In the genomic region with DNA sequence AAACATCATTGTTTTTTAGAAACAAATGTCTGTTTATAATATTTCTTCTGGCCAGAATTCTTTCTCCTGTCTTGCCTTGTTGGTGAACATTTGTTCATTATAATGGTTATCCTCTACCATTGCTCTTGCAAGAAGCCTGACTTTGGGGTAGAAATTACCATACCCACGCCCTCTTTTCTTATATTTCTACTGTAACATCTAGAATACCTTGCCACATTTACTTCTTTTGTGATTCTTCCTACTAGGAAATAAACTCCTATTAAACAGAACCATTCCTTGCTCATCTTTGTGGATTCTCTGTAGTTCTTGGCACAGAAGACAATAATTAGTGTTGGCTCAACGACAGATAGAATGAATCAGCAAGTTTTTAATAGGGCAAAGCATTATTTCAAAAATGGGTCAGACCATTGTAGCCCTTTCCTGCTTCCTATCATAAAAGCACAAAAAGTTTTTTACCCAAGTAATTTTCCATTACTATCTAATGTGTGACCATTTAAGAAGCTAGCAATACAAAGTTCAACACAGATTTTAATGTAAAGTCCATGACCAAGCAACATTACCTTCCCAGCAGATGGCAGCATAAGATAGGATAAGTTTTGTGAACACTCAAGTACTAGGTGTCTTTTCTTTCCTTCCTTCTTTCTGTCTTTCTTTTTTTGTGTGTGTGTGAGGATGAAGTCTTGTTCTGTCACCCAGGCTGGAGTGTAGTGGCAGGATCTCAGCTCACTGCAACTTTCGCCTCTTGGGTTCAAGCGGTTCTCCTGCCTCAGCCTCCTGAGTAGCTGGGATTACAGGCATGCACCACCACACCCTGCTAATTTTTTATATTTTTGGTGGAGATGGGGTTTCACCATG, we compare ENCODE assay signal across 8 cellular contexts.
DNase-seq lines count a peak whose midpoint lies in the region; ATAC-seq, FAIRE-seq and TF ChIP-seq lines count a peak whose summit lies in the region.

No MANE protein-coding gene starts in this region.

- intact Hi-C loops in colonic mucosa (cut with DNase I), result loop anchor here (5.0 kb wide), 2 partner anchors 458 to 518 kb away; no protein-coding TSS in a partner anchor

- H3K27me3 ChIP-seq in colonic mucosa (no peaks in the 10 kb centered on the region), lung (ENCODE audit: control insufficient read depth, insufficient read depth) (no peaks in the 10 kb centered on the region)

- ATAC-seq in GM19468 (IDR thresholded peaks at IDR 0.05; ENCODE audit: extremely low read depth, unreplicated experiment) (peak; percentile 58), lung (ENCODE audit: insufficient read depth, low FRiP score) (peak; percentile 77), HG02840 (IDR thresholded peaks at IDR 0.05; ENCODE audit: low FRiP score, unreplicated experiment) (no peak)

- H3K9me3 ChIP-seq in colonic mucosa (no peaks in the 10 kb centered on the region), lung (ENCODE audit: control insufficient read depth in 2 of 2, insufficient read depth in 1 of 2, low read length in 1 of 2) (no peaks in the 10 kb centered on the region)

- DNase-seq in D721Med (ENCODE audit: insufficient read length, low spot score), result no peak
- DNase-seq in KBM-7, result peak; percentile 69
- peak; percentile 84 for DNase-seq in NOMO-1 treated with dmso at 0.1 percent for 144 hours (lab: John Stamatoyannopoulos, UW; ENCODE audit: unreplicated experiment)
- DNase-seq in colonic mucosa, result no peak
- DNase-seq in lung (ENCODE audit: low spot score), result no peak
- DNase-seq in activated gamma-delta T cell treated with Interleukin-2 at 50 U/mL for 16 hours, result no peak

- 68 to 70% methylated on average over 4 of the region's 4 CpGs for WGBS in lung, 2 donors

- FAIRE-seq in D721Med (lab: Jason Lieb, UNC), result peak; percentile 98

- TF ChIP-seq CTCF in D721Med (IDR thresholded peaks at IDR 0.05; ENCODE audit: insufficient read depth, missing control alignments) (peak; percentile 86), colonic mucosa (IDR thresholded peaks at IDR 0.05) (peak; percentile 57), lung (IDR thresholded peaks at IDR 0.05; ENCODE audit: control extremely low read depth, extremely low read depth) (peak; percentile 41)

- in situ Hi-C loops in KBM-7 (cut with MboI; ENCODE audit: low pct_unique_long_range_greater_than_20kb, low sequenced_read_pairs), result loop anchor here (25.0 kb wide), 1 partner anchor 538 kb away; no protein-coding TSS in a partner anchor

- H3K4me3 ChIP-seq in colonic mucosa, result no peak overlapping the region
- no peak overlapping the region for H3K4me3 ChIP-seq in lung

- H3K27ac ChIP-seq in colonic mucosa (no peak overlapping the region), lung (ENCODE audit: low read depth in 1 of 2, low read length in 1 of 2) (no peak overlapping the region)

- H3K4me1 ChIP-seq in colonic mucosa, result no peaks in the 10 kb centered on the region
- no peaks in the 10 kb centered on the region for H3K4me1 ChIP-seq in lung (ENCODE audit: control insufficient read depth in 2 of 2, insufficient read depth in 2 of 2, low read length in 2 of 2)

- H3K36me3 ChIP-seq in colonic mucosa (no peaks in the 10 kb centered on the region), lung (ENCODE audit: control insufficient read depth in 2 of 2, insufficient read depth in 2 of 2, low read length in 2 of 2) (no peaks in the 10 kb centered on the region)

- H3K9ac ChIP-seq in colonic mucosa (ENCODE audit: low read depth in 2 of 2, low read length in 2 of 2), result no peak overlapping the region

Comparison
In these comparisons a context has a peak if more than half of its experiments do, and no peak if none do; other contexts are left out.
1. DNase-seq: peak in KBM-7 (single experiment) and NOMO-1 treated with dmso at 0.1 percent for 144 hours (single experiment); none in D721Med (single experiment), colonic mucosa (single experiment), lung (single experiment) and activated gamma-delta T cell treated with Interleukin-2 at 50 U/mL for 16 hours (single experiment).
2. Peak in every context shown above with its lines, with median percentiles within 50 percentile points of each other: CTCF ChIP-seq.